1 cellular context compared by ENCODE assay signal in genomic region chr6:13548500-13549210, GRCh38.
TF ChIP-seq lines count a peak whose summit lies in the region.

No MANE protein-coding gene starts in this region.

TF ChIP-seq in SK-N-SH treated with all-trans-retinoic acid at 6 μM for 48 hours, 23 proteins besides CTCF, POLR2A, EP300 and RAD21 (continued from another document):
- TF ChIP-seq, protein P1, sequence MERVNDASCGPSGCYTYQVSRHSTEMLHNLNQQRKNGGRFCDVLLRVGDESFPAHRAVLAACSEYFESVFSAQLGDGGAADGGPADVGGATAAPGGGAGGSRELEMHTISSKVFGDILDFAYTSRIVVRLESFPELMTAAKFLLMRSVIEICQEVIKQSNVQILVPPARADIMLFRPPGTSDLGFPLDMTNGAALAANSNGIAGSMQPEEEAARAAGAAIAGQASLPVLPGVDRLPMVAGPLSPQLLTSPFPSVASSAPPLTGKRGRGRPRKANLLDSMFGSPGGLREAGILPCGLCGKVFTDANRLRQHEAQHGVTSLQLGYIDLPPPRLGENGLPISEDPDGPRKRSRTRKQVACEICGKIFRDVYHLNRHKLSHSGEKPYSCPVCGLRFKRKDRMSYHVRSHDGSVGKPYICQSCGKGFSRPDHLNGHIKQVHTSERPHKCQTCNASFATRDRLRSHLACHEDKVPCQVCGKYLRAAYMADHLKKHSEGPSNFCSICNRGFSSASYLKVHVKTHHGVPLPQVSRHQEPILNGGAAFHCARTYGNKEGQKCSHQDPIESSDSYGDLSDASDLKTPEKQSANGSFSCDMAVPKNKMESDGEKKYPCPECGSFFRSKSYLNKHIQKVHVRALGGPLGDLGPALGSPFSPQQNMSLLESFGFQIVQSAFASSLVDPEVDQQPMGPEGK (CRISPR knock-in tag; IDR thresholded peaks at IDR 0.05; ENCODE audit: borderline replicate concordance) = no peak
- TF ChIP-seq TCF4 (CRISPR knock-in tag; IDR thresholded peaks at IDR 0.05; ENCODE audit: borderline replicate concordance) = no peak
- TF ChIP-seq, protein P2, sequence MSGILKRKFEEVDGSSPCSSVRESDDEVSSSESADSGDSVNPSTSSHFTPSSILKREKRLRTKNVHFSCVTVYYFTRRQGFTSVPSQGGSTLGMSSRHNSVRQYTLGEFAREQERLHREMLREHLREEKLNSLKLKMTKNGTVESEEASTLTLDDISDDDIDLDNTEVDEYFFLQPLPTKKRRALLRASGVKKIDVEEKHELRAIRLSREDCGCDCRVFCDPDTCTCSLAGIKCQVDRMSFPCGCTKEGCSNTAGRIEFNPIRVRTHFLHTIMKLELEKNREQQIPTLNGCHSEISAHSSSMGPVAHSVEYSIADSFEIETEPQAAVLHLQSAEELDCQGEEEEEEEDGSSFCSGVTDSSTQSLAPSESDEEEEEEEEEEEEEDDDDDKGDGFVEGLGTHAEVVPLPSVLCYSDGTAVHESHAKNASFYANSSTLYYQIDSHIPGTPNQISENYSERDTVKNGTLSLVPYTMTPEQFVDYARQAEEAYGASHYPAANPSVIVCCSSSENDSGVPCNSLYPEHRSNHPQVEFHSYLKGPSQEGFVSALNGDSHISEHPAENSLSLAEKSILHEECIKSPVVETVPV (CRISPR knock-in tag; IDR thresholded peaks at IDR 0.05) = no peak
- TF ChIP-seq OSR1 (CRISPR knock-in tag; IDR thresholded peaks at IDR 0.05) = no peak
- TF ChIP-seq, protein P3, sequence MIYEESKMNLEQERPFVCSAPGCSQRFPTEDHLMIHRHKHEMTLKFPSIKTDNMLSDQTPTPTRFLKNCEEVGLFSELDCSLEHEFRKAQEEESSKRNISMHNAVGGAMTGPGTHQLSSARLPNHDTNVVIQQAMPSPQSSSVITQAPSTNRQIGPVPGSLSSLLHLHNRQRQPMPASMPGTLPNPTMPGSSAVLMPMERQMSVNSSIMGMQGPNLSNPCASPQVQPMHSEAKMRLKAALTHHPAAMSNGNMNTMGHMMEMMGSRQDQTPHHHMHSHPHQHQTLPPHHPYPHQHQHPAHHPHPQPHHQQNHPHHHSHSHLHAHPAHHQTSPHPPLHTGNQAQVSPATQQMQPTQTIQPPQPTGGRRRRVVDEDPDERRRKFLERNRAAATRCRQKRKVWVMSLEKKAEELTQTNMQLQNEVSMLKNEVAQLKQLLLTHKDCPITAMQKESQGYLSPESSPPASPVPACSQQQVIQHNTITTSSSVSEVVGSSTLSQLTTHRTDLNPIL (CRISPR knock-in tag; IDR thresholded peaks at IDR 0.05; ENCODE audit: low read depth) = no peak
- TF ChIP-seq CSDC2 (CRISPR knock-in tag; IDR thresholded peaks at IDR 0.05) = no peak
- no peak for TF ChIP-seq PPARA (CRISPR knock-in tag; IDR thresholded peaks at IDR 0.05; ENCODE audit: borderline replicate concordance)
- no peak for TF ChIP-seq ISL1 (CRISPR knock-in tag; IDR thresholded peaks at IDR 0.05)
- no peak for TF ChIP-seq ARNTL (CRISPR knock-in tag; IDR thresholded peaks at IDR 0.05; ENCODE audit: borderline replicate concordance, low read depth)
- no peak for TF ChIP-seq ZFP3 (CRISPR knock-in tag; IDR thresholded peaks at IDR 0.05)
- TF ChIP-seq TSHZ2 (CRISPR knock-in tag; IDR thresholded peaks at IDR 0.05) = no peak
